In genomic region chr6:130927305-130927704, GRCh38 we compare ENCODE assay signal across 1 cellular context.
A peak's percentile ranks its signal among the peaks of the same experiment; 100 is the strongest.
TF ChIP-seq lines count a peak whose summit lies in the region.

No MANE protein-coding gene starts in this region.

TF ChIP-seq in HCT116, 20 proteins besides CTCF, POLR2A, EP300 and RAD21 (continued from another document):
- TF ChIP-seq MAX (IDR thresholded peaks at IDR 0.05) = no peak
- peak; percentile 61; the same call in 1 of the 2 replicates for TF ChIP-seq FOSL1 (IDR thresholded peaks at IDR 0.05; ENCODE audit: low read depth)
